14 cellular contexts compared by ENCODE assay signal in the genomic region with DNA sequence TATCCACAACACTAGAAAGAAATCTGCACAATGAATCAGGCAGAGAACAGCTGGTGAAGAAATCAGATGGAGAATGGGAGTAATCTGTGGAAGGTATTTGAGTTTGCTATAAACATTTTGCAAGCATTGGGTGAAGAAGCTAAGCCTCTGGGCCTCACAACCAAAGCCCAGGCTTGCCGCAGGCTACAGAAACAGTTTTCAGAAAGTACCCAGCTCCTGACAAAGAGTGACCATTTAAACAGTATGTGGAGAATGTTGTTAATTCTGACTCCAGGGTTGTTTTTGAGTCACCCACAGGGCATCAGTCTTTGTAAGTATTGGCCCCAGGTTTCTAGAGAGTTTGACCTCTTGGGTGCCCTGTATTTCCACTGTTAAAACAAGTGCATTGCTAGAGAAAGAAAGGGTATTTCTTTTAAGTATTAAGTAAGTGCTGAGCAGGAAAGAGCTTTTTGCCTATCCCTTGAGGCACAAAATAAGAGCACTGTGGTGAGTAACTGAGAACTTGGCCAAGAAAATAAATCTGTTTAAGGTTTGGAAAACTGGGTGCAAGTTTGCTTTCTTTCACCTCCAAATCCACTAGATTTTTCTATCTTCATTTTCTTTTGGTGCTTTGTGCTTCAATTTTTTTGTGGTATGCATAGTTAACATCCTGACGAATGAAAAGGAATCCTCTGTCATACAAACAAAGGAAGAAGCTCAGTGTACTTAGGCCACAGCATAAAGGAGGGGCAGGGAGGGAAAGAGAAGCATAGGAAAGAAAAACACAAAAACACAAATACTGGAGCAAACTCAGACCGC.
DNase-seq lines count a peak whose midpoint lies in the region; ATAC-seq and TF ChIP-seq lines count a peak whose summit lies in the region.
"Had no signal": no experiment of that assay in that cellular context is flagged by ENCODE, and none has a peak within 500 bp of the region (broad histone marks: within the 10 kb centered on the region; RNA-seq: fewer than 3 reads in every experiment).

No MANE protein-coding gene starts in this region.

- peak overlapping the region; percentile 43 for H3K27ac ChIP-seq in mesodermal cell (ENCODE audit: low read depth, low read length, severe bottlenecking)
- H3K27ac ChIP-seq in tibial nerve: peak overlapping the region in 3 of 4 donors; percentile 60 to 72 (median 61)
- H3K27ac ChIP-seq: 22Rv1, spleen had no signal

- WGBS in mesodermal cell (ENCODE audit: insufficient coverage in 2 of 2), 2 experiments: 60% methylated on average over 1 of the region's 3 CpGs; no CpG with 5 or more reads in 1 of the 2 experiments
- 30 to 31% methylated on average over 3 of the region's 3 CpGs for WGBS in tibial nerve, 2 donors

- no peak for ATAC-seq in activated naive CD8-positive, alpha-beta T cell treated with anti-CD3 and anti-CD28 coated beads, Interleukin-2, amount 50 U/mL, for 24 hours
- ATAC-seq: Right ventricle myocardium inferior had no signal

- H3K9me3 ChIP-seq in mesodermal cell (ENCODE audit: control insufficient read depth, low read length): no peaks in the 10 kb centered on the region
- no peaks in the 10 kb centered on the region for H3K9me3 ChIP-seq in tibial nerve

- no peak for TF ChIP-seq EP300 in tibial nerve (IDR thresholded peaks at IDR 0.05)

- H3K4me3 Mint-ChIP-seq in activated naive CD8-positive, alpha-beta T cell treated with anti-CD3 and anti-CD28 coated beads, Interleukin-2, amount 50 U/mL, for 24 hours: no peak overlapping the region
- H3K4me3 Mint-ChIP-seq: activated CD4-positive, alpha-beta T cell treated with anti-CD3 and anti-CD28 coated beads, Interleukin-2, amount 10 ng/mL, durations not matched to agents 24 days and 14 days had no signal

- H3K36me3 Mint-ChIP-seq in activated naive CD8-positive, alpha-beta T cell treated with anti-CD3 and anti-CD28 coated beads, Interleukin-2, amount 50 U/mL, for 24 hours (ENCODE audit: low read depth): no peaks in the 10 kb centered on the region

- no peak for TF ChIP-seq POLR2A in tibial nerve (IDR thresholded peaks at IDR 0.05)

- no peaks in the 10 kb centered on the region for H3K27me3 ChIP-seq in tibial nerve
- H3K27me3 ChIP-seq: spleen had no signal

- peaks cover 24% of the 10 kb centered on the region for H3K4me1 ChIP-seq in mesodermal cell (ENCODE audit: control insufficient read depth, insufficient read depth, low read length, poor library complexity, severe bottlenecking)
- H3K4me1 ChIP-seq in tibial nerve: peaks cover 0 to 48% (median 2%) of the 10 kb centered on the region in 4 donors
- H3K4me1 ChIP-seq: spleen had no signal

- TF ChIP-seq CTCF in tibial nerve (IDR thresholded peaks at IDR 0.05): no peak

- H3K27ac Mint-ChIP-seq in activated naive CD8-positive, alpha-beta T cell treated with anti-CD3 and anti-CD28 coated beads, Interleukin-2, amount 50 U/mL, for 24 hours: no peak overlapping the region
- H3K27ac Mint-ChIP-seq: activated CD4-positive, alpha-beta T cell treated with anti-CD3 and anti-CD28 coated beads, Interleukin-2, amount 10 ng/mL, durations not matched to agents 24 days and 14 days had no signal

- H3K4me1 Mint-ChIP-seq in activated naive CD8-positive, alpha-beta T cell treated with anti-CD3 and anti-CD28 coated beads, Interleukin-2, amount 50 U/mL, for 24 hours: no peaks in the 10 kb centered on the region
- H3K4me1 Mint-ChIP-seq: activated CD4-positive, alpha-beta T cell treated with anti-CD3 and anti-CD28 coated beads, Interleukin-2, amount 10 ng/mL, durations not matched to agents 24 days and 14 days had no signal

- peak; percentile 47 for DNase-seq in DMS 273 (lab: John Stamatoyannopoulos, UW; ENCODE audit: unreplicated experiment)
- no peak for DNase-seq in DMS 273 treated with DMSO at 0.1 percent for 48 hours (lab: John Stamatoyannopoulos, UW)
- peak; percentile 76 for DNase-seq in dedifferentiated amniotic fluid mesenchymal stem cell (ENCODE audit: extremely low spot score)
- no peak for DNase-seq in tibial nerve (ENCODE audit: low spot score in 2 of 2)
- no peak for DNase-seq in activated naive CD8-positive, alpha-beta T cell treated with anti-CD3 and anti-CD28 coated beads, Interleukin-2, amount 50 U/mL, for 24 hours
- DNase-seq in activated CD4-positive, CD25-positive, alpha-beta regulatory T cell (lab: John Stamatoyannopoulos, UW): no peak
- DNase-seq in NCI-H524 (lab: John Stamatoyannopoulos, UW): no peak
- DNase-seq: activated CD4-positive, alpha-beta T cell treated with anti-CD3 and anti-CD28 coated beads, Interleukin-2, amount 10 ng/mL, durations not matched to agents 24 days and 14 days; activated naive CD4-positive, alpha-beta T cell treated with anti-CD3 and anti-CD28 coated beads, Interleukin-2, amount 50 U/mL, for 16 hours; KBM-7; spleen had no signal

- H3K4me3 ChIP-seq in mesodermal cell (ENCODE audit: extremely low read depth, insufficient read depth, low read length, poor library complexity, severe bottlenecking) (no peak overlapping the region), tibial nerve (no peak overlapping the region)
- H3K4me3 ChIP-seq: spleen had no signal

- no peaks in the 10 kb centered on the region for H3K27me3 Mint-ChIP-seq in activated naive CD8-positive, alpha-beta T cell treated with anti-CD3 and anti-CD28 coated beads, Interleukin-2, amount 50 U/mL, for 24 hours
- H3K27me3 Mint-ChIP-seq: activated CD4-positive, alpha-beta T cell treated with anti-CD3 and anti-CD28 coated beads, Interleukin-2, amount 10 ng/mL, durations not matched to agents 24 days and 14 days had no signal

- H3K9me3 Mint-ChIP-seq in activated naive CD8-positive, alpha-beta T cell treated with anti-CD3 and anti-CD28 coated beads, Interleukin-2, amount 50 U/mL, for 24 hours: peaks cover 6% of the 10 kb centered on the region

- H3K36me3 ChIP-seq in mesodermal cell (ENCODE audit: control insufficient read depth, insufficient read depth, low read length) (no peaks in the 10 kb centered on the region), tibial nerve (no peaks in the 10 kb centered on the region)
- H3K36me3 ChIP-seq: spleen had no signal

Comparison
In these comparisons a context has a peak if more than half of its experiments do, and no peak if none do; other contexts are left out.
1. DNase-seq: peak in DMS 273 (single experiment) and dedifferentiated amniotic fluid mesenchymal stem cell (single experiment); none in DMS 273 treated with DMSO at 0.1 percent for 48 hours (single experiment), tibial nerve (0 of 2), activated naive CD8-positive, alpha-beta T cell treated with anti-CD3 and anti-CD28 coated beads, Interleukin-2, amount 50 U/mL, for 24 hours (single experiment), activated CD4-positive, CD25-positive, alpha-beta regulatory T cell (0 of 4) and NCI-H524 (0 of 2).